Comparison of ENCODE assay signal across 26 cellular contexts in genomic region chr13:106906431-106906996, GRCh38.
"Had no signal": no experiment of that assay in that cellular context is flagged by ENCODE, and none has a peak within 500 bp of the region (broad histone marks: within the 10 kb centered on the region; RNA-seq: fewer than 3 reads in every experiment).

No MANE protein-coding gene starts in this region.

- H3K4me3 ChIP-seq: MG63, SK-N-MC had no signal

- H3K27me3 Mint-ChIP-seq: activated naive CD8-positive, alpha-beta T cell had no signal

- H3K27me3 ChIP-seq: MG63 had no signal

- DNase-seq: activated CD4-positive, alpha-beta T cell treated with anti-CD3 and anti-CD28 coated beads for 48 hours; activated CD4-positive, alpha-beta T cell treated with anti-CD3 and anti-CD28 coated beads, Interleukin-2, amount 50 U/mL, for 48 hours; activated CD4-positive, CD25-positive, alpha-beta regulatory T cell treated with anti-CD3 and anti-CD28 coated beads, Interleukin-2, amount 50 U/mL, for 72 hours; activated CD8-positive, alpha-beta memory T cell treated with anti-CD3 and anti-CD28 coated beads for 24 hours; activated gamma-delta T cell; activated naive CD4-positive, alpha-beta T cell treated with anti-CD3 and anti-CD28 coated beads for 36 hours; activated T-cell treated with anti-CD3 and anti-CD28 coated beads, Interleukin-2, amount 50 U/mL, for 48 hours; amygdala; MG63; MV-4-11; NCI-H1092 treated with DMSO at 0.1 percent for 48 hours; NCI-H1436; NCI-H1694 treated with DMSO at 0.1 percent for 48 hours; NCI-H2029 treated with DMSO at 0.1 percent for 48 hours; NCI-H345; NCI-H510A; NCI-H526 treated with DMSO at 0.1 percent for 48 hours; NCI-H82; OCI-M1; RPMI8226; T-helper 1 cell had no signal

- H3K27ac Mint-ChIP-seq: activated naive CD4-positive, alpha-beta T cell treated with anti-CD3 and anti-CD28 coated beads for 36 hours; activated naive CD8-positive, alpha-beta T cell; activated T-helper 17 cell treated with anti-CD3 and anti-CD28 coated beads, Interleukin-2, amount 50 U/mL, for 72 hours had no signal

- H3K36me3 ChIP-seq: MG63 had no signal

- H3K9me3 ChIP-seq: MG63 had no signal

- ATAC-seq: activated T-helper 17 cell treated with anti-CD3 and anti-CD28 coated beads, Interleukin-2, amount 50 U/mL, for 72 hours; Panc1; Right ventricle myocardium inferior had no signal

- H3K9me3 Mint-ChIP-seq: activated naive CD4-positive, alpha-beta T cell treated with anti-CD3 and anti-CD28 coated beads for 36 hours had no signal

- H3K4me3 Mint-ChIP-seq: activated naive CD4-positive, alpha-beta T cell treated with anti-CD3 and anti-CD28 coated beads for 36 hours; activated naive CD8-positive, alpha-beta T cell; activated T-helper 17 cell treated with anti-CD3 and anti-CD28 coated beads, Interleukin-2, amount 50 U/mL, for 72 hours had no signal

- H3K36me3 Mint-ChIP-seq: activated naive CD8-positive, alpha-beta T cell had no signal

- H3K27ac ChIP-seq: SK-N-MC had no signal
